15 cellular contexts compared by ENCODE assay signal in the genomic region with DNA sequence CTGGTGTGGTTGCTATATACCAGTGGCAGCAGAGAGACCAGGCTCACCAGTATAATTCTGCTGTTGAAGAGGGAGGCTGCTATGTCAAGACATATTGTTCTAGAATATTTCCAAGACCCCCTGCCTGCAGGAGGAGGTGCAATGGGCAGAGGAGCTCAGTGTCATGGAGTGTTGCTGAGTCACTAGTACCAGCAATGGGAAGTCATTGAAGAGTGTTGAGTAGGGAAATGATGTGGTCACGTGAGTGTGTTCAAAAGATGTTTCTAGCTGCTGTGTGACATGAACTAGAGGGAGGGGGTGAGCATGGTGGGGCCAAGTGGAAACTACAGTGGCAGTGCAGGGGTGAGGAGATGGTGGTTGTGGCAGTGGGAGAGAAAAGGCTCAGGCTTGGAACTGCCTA.
A peak's percentile ranks its signal among the peaks of the same experiment; 100 is the strongest.
DNase-seq lines count a peak whose midpoint lies in the region; ATAC-seq and TF ChIP-seq lines count a peak whose summit lies in the region.
"Had no signal": no experiment of that assay in that cellular context is flagged by ENCODE, and none has a peak within 500 bp of the region (broad histone marks: within the 10 kb centered on the region; RNA-seq: fewer than 3 reads in every experiment).

No MANE protein-coding gene starts in this region.

- no peaks in the 10 kb centered on the region for H3K9me3 Mint-ChIP-seq in Caco-2 (ENCODE audit: unreplicated experiment)
- H3K9me3 Mint-ChIP-seq: activated CD4-positive, alpha-beta T cell treated with anti-CD3 and anti-CD28 coated beads, Interleukin-2, amount 10 ng/mL, durations not matched to agents 24 days and 14 days had no signal

- H3K4me3 ChIP-seq in Caco-2 (ENCODE audit: low read depth, low read length) (no peak overlapping the region), GM23248 (no peak overlapping the region)

- H3K27me3 Mint-ChIP-seq in Caco-2 (ENCODE audit: insufficient read depth, unreplicated experiment) = no peaks in the 10 kb centered on the region

- H3K36me3 ChIP-seq in Caco-2 (ENCODE audit: control insufficient read depth, insufficient read depth, low read length) = no peaks in the 10 kb centered on the region
- H3K36me3 ChIP-seq in GM23248 (ENCODE audit: low read depth) = no peaks in the 10 kb centered on the region

- DNase-seq in Caco-2 (no peak), GM23248 (peak; percentile 57), SW480 (ENCODE audit: low spot score) (peak; percentile 17), kidney tubule cell (ENCODE audit: low spot score) (peak; percentile 68), activated gamma-delta T cell treated with Interleukin-2 at 50 U/mL for 16 hours (no peak), erythroblast (lab: John Stamatoyannopoulos, UW) (no peak), KBM-7 (no peak)
- DNase-seq: activated CD4-positive, alpha-beta T cell treated with anti-CD3 and anti-CD28 coated beads, Interleukin-2, amount 10 ng/mL, durations not matched to agents 24 days and 14 days; DMS79 treated with DMSO at 0.1 percent for 48 hours; effector memory CD4-positive, alpha-beta T cell; GOT3; NCI-H446 treated with DMSO at 0.1 percent for 48 hours; stimulated activated CD4-positive, alpha-beta T cell treated with anti-CD3 and anti-CD28 coated beads, Interleukin-2, amount 100 ng/mL, for 24 hours; T-helper 2 cell had no signal

- no peaks in the 10 kb centered on the region for H3K27me3 ChIP-seq in Caco-2 (replicated peaks; ENCODE audit: control insufficient read depth, insufficient read depth, low read length)
- H3K27me3 ChIP-seq in GM23248 (replicated peaks; ENCODE audit: insufficient read depth) = no peaks in the 10 kb centered on the region

- H3K9me2 ChIP-seq in GM23248 (ENCODE audit: insufficient read depth) = no peaks in the 10 kb centered on the region

- peaks cover 47% of the 10 kb centered on the region for H3K36me3 Mint-ChIP-seq in Caco-2 (ENCODE audit: insufficient read depth, unreplicated experiment)

- no peak for ATAC-seq in HG02610 (IDR thresholded peaks at IDR 0.05; ENCODE audit: unreplicated experiment)

- CTCF ChIA-PET in Caco-2 (lab: Charles Lee) = no interaction called here

- no peak overlapping the region for H2AFZ ChIP-seq in GM23248

- no peak for TF ChIP-seq POLR2A in erythroblast (IDR thresholded peaks at IDR 0.05; ENCODE audit: low read length)

- intact Hi-C loops in Caco-2 (cut with micrococcal nuclease; ENCODE audit: unreplicated experiment) = no loop called here

- H3K4me1 Mint-ChIP-seq in Caco-2 (ENCODE audit: low read depth, unreplicated experiment) = peaks cover 17% of the 10 kb centered on the region
- H3K4me1 Mint-ChIP-seq: activated CD4-positive, alpha-beta T cell treated with anti-CD3 and anti-CD28 coated beads, Interleukin-2, amount 10 ng/mL, durations not matched to agents 24 days and 14 days had no signal

- no peak overlapping the region for H3K9ac ChIP-seq in GM23248

- peak overlapping the region; percentile 1 for H3K27ac Mint-ChIP-seq in Caco-2 (ENCODE audit: unreplicated experiment)
- H3K27ac Mint-ChIP-seq: activated CD4-positive, alpha-beta T cell treated with anti-CD3 and anti-CD28 coated beads, Interleukin-2, amount 10 ng/mL, durations not matched to agents 24 days and 14 days had no signal

- H4K20me1 ChIP-seq in GM23248 (ENCODE audit: insufficient read depth) = no peaks in the 10 kb centered on the region

- H3K4me3 Mint-ChIP-seq in Caco-2 (ENCODE audit: unreplicated experiment) = no peak overlapping the region
- H3K4me3 Mint-ChIP-seq: activated CD4-positive, alpha-beta T cell treated with anti-CD3 and anti-CD28 coated beads, Interleukin-2, amount 10 ng/mL, durations not matched to agents 24 days and 14 days had no signal

- no TSS peak for BruUV-seq in Caco-2 (replicated peaks; lab: Mats Ljungman, UMichigan)

- in situ Hi-C loops in GM23248 (cut with MboI) = no loop called here
- in situ Hi-C loops in KBM-7 (cut with MboI; ENCODE audit: low pct_unique_long_range_greater_than_20kb, low sequenced_read_pairs) = no loop called here

- peaks cover 66% of the 10 kb centered on the region for H3F3A ChIP-seq in GM23248 (ENCODE audit: insufficient read depth)

- no peak for TF ChIP-seq CTCF in Caco-2 (IDR thresholded peaks at IDR 0.05; ENCODE audit: insufficient read depth in 1 of 2, low read depth in 1 of 2, low read length in 1 of 2, severe bottlenecking in 1 of 2, unreplicated experiment in 1 of 2)

- H3K4me1 ChIP-seq in Caco-2 = 0 out of 2 replicates have a peak, but pooled peaks cover 10% of the 10 kb centered on the region
- peaks cover 43% of the 10 kb centered on the region for H3K4me1 ChIP-seq in GM23248 (ENCODE audit: insufficient read depth)

- peak overlapping the region; percentile 0 for H3K4me2 ChIP-seq in GM23248 (ENCODE audit: unreplicated experiment)

- WGBS in GM23248 (ENCODE audit: low coverage in 1 of 2, low lambda C conversion rate in 2 of 2, missing lambda C conversion rate in 2 of 2), 2 experiments = 18 to 24% methylated on average over 1 of the region's 1 CpG

- H3K9me3 ChIP-seq in Caco-2 = no peaks in the 10 kb centered on the region
- H3K9me3 ChIP-seq in GM23248 (ENCODE audit: low read depth) = no peaks in the 10 kb centered on the region

- H3K79me2 ChIP-seq in GM23248 (ENCODE audit: insufficient read depth) = no peaks in the 10 kb centered on the region

- POLR2A ChIA-PET in Caco-2 (lab: Charles Lee) = no interaction called here

- peak overlapping the region; percentile 64 for H3K27ac ChIP-seq in GM23248

Comparison
In these comparisons a context has a peak if more than half of its experiments do, and no peak if none do; other contexts are left out.
1. DNase-seq: peak in GM23248 (single experiment), SW480 (single experiment) and kidney tubule cell (single experiment); none in Caco-2 (0 of 2), activated gamma-delta T cell treated with Interleukin-2 at 50 U/mL for 16 hours (single experiment), erythroblast (0 of 2) and KBM-7 (single experiment).